ENCODE assay signal across 8 cellular contexts in genomic region chr9:14769235-14769580, GRCh38.
DNase-seq lines count a peak whose midpoint lies in the region; ATAC-seq lines count a peak whose summit lies in the region.
"Had no signal": no experiment of that assay in that cellular context is flagged by ENCODE, and none has a peak within 500 bp of the region (broad histone marks: within the 10 kb centered on the region; RNA-seq: fewer than 3 reads in every experiment).

No MANE protein-coding gene starts in this region.

- peak; percentile 55 for ATAC-seq in GM21529 (IDR thresholded peaks at IDR 0.05; ENCODE audit: unreplicated experiment)
- no peak for ATAC-seq in HG03460 (IDR thresholded peaks at IDR 0.05; ENCODE audit: unreplicated experiment)

- no peaks in the 10 kb centered on the region for H3K36me3 ChIP-seq in effector memory CD4-positive, alpha-beta T cell (ENCODE audit: control insufficient read depth, insufficient read depth, low read length)

- H3K4me3 ChIP-seq in effector memory CD4-positive, alpha-beta T cell (ENCODE audit: insufficient read depth, low read depth, low read length, poor library complexity, severe bottlenecking): no peak overlapping the region

- peaks cover 2% of the 10 kb centered on the region for H3K27me3 ChIP-seq in effector memory CD4-positive, alpha-beta T cell (replicated peaks; ENCODE audit: control insufficient read depth, insufficient read depth, low read length, poor library complexity, severe bottlenecking)

- H3K27ac ChIP-seq in effector memory CD4-positive, alpha-beta T cell (ENCODE audit: insufficient read depth, low read length, poor library complexity, severe bottlenecking): no peak overlapping the region
- H3K27ac ChIP-seq: KMS-11 had no signal

- peak; percentile 68 for DNase-seq in NCI-H1092 (lab: John Stamatoyannopoulos, UW)
- peak; percentile 50 for DNase-seq in astrocyte of the hippocampus (ENCODE audit: low read depth, low spot score)
- DNase-seq in pons (ENCODE audit: low spot score): peak; percentile 42
- no peak for DNase-seq in effector memory CD4-positive, alpha-beta T cell
- no peak for DNase-seq in OCI-M2 (lab: John Stamatoyannopoulos, UW; ENCODE audit: unreplicated experiment)

- no peaks in the 10 kb centered on the region for H3K9me3 ChIP-seq in effector memory CD4-positive, alpha-beta T cell (ENCODE audit: control insufficient read depth, low read length)

- no peaks in the 10 kb centered on the region for H3K4me1 ChIP-seq in effector memory CD4-positive, alpha-beta T cell (ENCODE audit: control insufficient read depth, insufficient read depth, low read length, poor library complexity, severe bottlenecking)

Comparison
In these comparisons a context has a peak if more than half of its experiments do, and no peak if none do; other contexts are left out.
1. DNase-seq: peak in NCI-H1092 (single experiment), astrocyte of the hippocampus (single experiment) and pons (single experiment); none in effector memory CD4-positive, alpha-beta T cell (0 of 3) and OCI-M2 (single experiment).